Comparison of ENCODE assay signal across 1 cellular context in the genomic region with DNA sequence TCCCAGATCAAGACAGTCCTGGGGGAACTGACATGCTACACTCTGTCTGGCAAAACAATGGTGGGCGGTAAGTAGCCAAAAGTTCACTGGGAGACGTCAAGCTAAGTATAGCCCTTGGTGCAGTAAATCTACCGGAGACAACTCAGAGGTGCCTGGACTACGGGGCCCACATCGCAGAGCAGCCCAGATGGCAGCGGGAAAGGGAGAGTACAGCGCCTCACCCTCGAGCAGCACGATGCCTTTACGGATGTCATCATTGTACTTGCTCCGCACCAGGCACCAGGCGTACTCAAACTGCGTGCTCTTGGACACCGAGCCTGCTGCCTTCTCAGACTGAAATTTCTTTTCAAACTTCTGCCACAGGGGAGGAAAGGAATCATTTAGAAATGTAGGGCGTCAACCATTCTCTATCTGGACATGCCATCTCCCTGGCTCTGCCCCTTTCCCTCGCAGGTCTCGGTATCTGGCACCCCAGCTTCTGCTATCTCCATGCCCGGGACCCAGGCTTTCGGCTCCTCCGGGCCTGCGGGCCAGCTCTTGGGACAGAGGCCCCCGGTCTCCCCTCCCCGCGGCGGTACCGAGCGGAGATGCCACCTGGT.
TF ChIP-seq lines count a peak whose summit lies in the region.

No MANE protein-coding gene starts in this region.

TF ChIP-seq in GM12878, 131 proteins besides CTCF, POLR2A, EP300 and RAD21:
- TF ChIP-seq, protein P1, sequence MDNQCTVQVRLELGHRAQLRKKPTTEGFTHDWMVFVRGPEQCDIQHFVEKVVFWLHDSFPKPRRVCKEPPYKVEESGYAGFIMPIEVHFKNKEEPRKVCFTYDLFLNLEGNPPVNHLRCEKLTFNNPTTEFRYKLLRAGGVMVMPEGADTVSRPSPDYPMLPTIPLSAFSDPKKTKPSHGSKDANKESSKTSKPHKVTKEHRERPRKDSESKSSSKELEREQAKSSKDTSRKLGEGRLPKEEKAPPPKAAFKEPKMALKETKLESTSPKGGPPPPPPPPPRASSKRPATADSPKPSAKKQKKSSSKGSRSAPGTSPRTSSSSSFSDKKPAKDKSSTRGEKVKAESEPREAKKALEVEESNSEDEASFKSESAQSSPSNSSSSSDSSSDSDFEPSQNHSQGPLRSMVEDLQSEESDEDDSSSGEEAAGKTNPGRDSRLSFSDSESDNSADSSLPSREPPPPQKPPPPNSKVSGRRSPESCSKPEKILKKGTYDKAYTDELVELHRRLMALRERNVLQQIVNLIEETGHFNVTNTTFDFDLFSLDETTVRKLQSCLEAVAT (IDR thresholded peaks at IDR 0.05), result peak; percentile 60; the same call in 1 of the 2 replicates
- TF ChIP-seq SKIL (IDR thresholded peaks at IDR 0.05; ENCODE audit: low read depth, poor library complexity, severe bottlenecking) (no peak), SMARCA5 (IDR thresholded peaks at IDR 0.05) (peak; percentile 88; the same call in 1 of the 2 replicates), SIN3A (IDR thresholded peaks at IDR 0.05; ENCODE audit: low read depth, low read length) (no peak), SMAD5 (IDR thresholded peaks at IDR 0.05; ENCODE audit: low read depth) (no peak), MTA3 (IDR thresholded peaks at IDR 0.05; ENCODE audit: borderline replicate concordance, low read length) (no peak), KLF5 (IDR thresholded peaks at IDR 0.05; ENCODE audit: partially characterized antibody) (no peak), HCFC1 (IDR thresholded peaks at IDR 0.05; ENCODE audit: low read length) (no peak)
- TF ChIP-seq, protein P2, sequence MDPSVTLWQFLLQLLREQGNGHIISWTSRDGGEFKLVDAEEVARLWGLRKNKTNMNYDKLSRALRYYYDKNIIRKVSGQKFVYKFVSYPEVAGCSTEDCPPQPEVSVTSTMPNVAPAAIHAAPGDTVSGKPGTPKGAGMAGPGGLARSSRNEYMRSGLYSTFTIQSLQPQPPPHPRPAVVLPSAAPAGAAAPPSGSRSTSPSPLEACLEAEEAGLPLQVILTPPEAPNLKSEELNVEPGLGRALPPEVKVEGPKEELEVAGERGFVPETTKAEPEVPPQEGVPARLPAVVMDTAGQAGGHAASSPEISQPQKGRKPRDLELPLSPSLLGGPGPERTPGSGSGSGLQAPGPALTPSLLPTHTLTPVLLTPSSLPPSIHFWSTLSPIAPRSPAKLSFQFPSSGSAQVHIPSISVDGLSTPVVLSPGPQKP (IDR thresholded peaks at IDR 0.05; ENCODE audit: low read depth, low read length), result no peak
- TF ChIP-seq, protein P3, sequence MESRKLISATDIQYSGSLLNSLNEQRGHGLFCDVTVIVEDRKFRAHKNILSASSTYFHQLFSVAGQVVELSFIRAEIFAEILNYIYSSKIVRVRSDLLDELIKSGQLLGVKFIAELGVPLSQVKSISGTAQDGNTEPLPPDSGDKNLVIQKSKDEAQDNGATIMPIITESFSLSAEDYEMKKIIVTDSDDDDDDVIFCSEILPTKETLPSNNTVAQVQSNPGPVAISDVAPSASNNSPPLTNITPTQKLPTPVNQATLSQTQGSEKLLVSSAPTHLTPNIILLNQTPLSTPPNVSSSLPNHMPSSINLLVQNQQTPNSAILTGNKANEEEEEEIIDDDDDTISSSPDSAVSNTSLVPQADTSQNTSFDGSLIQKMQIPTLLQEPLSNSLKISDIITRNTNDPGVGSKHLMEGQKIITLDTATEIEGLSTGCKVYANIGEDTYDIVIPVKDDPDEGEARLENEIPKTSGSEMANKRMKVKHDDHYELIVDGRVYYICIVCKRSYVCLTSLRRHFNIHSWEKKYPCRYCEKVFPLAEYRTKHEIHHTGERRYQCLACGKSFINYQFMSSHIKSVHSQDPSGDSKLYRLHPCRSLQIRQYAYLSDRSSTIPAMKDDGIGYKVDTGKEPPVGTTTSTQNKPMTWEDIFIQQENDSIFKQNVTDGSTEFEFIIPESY (IDR thresholded peaks at IDR 0.05), result 0 out of 2 replicates have a peak, but pooled peaks have one; percentile 43
- TF ChIP-seq, protein P4, sequence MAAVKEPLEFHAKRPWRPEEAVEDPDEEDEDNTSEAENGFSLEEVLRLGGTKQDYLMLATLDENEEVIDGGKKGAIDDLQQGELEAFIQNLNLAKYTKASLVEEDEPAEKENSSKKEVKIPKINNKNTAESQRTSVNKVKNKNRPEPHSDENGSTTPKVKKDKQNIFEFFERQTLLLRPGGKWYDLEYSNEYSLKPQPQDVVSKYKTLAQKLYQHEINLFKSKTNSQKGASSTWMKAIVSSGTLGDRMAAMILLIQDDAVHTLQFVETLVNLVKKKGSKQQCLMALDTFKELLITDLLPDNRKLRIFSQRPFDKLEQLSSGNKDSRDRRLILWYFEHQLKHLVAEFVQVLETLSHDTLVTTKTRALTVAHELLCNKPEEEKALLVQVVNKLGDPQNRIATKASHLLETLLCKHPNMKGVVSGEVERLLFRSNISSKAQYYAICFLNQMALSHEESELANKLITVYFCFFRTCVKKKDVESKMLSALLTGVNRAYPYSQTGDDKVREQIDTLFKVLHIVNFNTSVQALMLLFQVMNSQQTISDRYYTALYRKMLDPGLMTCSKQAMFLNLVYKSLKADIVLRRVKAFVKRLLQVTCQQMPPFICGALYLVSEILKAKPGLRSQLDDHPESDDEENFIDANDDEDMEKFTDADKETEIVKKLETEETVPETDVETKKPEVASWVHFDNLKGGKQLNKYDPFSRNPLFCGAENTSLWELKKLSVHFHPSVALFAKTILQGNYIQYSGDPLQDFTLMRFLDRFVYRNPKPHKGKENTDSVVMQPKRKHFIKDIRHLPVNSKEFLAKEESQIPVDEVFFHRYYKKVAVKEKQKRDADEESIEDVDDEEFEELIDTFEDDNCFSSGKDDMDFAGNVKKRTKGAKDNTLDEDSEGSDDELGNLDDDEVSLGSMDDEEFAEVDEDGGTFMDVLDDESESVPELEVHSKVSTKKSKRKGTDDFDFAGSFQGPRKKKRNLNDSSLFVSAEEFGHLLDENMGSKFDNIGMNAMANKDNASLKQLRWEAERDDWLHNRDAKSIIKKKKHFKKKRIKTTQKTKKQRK (IDR thresholded peaks at IDR 0.05; ENCODE audit: low read depth, low read length), result no peak
